ENCODE assay signal across 15 cellular contexts in genomic region chr7:135644729-135645128, GRCh38.
"Had no signal": no experiment of that assay in that cellular context is flagged by ENCODE, and none has a peak within 500 bp of the region (broad histone marks: within the 10 kb centered on the region; RNA-seq: fewer than 3 reads in every experiment).

No MANE protein-coding gene starts in this region.

- H3K4me3 ChIP-seq: coronary artery, lower lobe of right lung, pancreas, right lobe of liver, suprapubic skin had no signal

- H3K4me1 Mint-ChIP-seq: neural crest cell; stimulated activated naive CD8-positive, alpha-beta T cell treated with anti-CD3 and anti-CD28 coated beads, Interleukin-15, amount 100 ng/mL, for 72 hours had no signal

- H3K9me3 ChIP-seq: lower lobe of right lung, neutrophil, pancreas, right lobe of liver, suprapubic skin had no signal

- DNase-seq: effector memory CD4-positive, alpha-beta T cell; left ventricle myocardium superior; lower lobe of right lung; right lobe of liver; stimulated activated CD4-positive, alpha-beta T cell treated with anti-CD3 and anti-CD28 coated beads, Interleukin-15, amount 100 ng/mL, for 24 hours; stimulated activated CD4-positive, alpha-beta T cell treated with anti-CD3 and anti-CD28 coated beads, Interleukin-2, amount 100 ng/mL, for 48 hours; stimulated activated naive CD8-positive, alpha-beta T cell treated with anti-CD3 and anti-CD28 coated beads, Interleukin-15, amount 100 ng/mL, for 72 hours had no signal

- ATAC-seq: natural killer cell treated with Interleukin-12 subunit alpha and Interleukin-12 subunit beta and Interleukin-15 and Interleukin-18, amount 100 ng/mL, for 72 hours; stimulated activated naive CD8-positive, alpha-beta T cell treated with anti-CD3 and anti-CD28 coated beads, Interleukin-15, amount 100 ng/mL, for 72 hours had no signal

- FAIRE-seq: pancreas, small intestine had no signal

- H3K27me3 ChIP-seq: neutrophil, pancreas, right lobe of liver, suprapubic skin had no signal

- H3K27ac ChIP-seq: coronary artery, lower lobe of right lung, neutrophil, pancreas, right lobe of liver, suprapubic skin had no signal

- H3K27ac Mint-ChIP-seq: natural killer cell treated with Interleukin-12 subunit alpha and Interleukin-12 subunit beta and Interleukin-15 and Interleukin-18, amount 100 ng/mL, for 72 hours; progenitor cell of endocrine pancreas had no signal

- H3K4me3 Mint-ChIP-seq: natural killer cell treated with Interleukin-12 subunit alpha and Interleukin-12 subunit beta and Interleukin-15 and Interleukin-18, amount 100 ng/mL, for 72 hours; neural crest cell; stimulated activated naive CD8-positive, alpha-beta T cell treated with anti-CD3 and anti-CD28 coated beads, Interleukin-15, amount 100 ng/mL, for 72 hours had no signal

- H3K9me3 Mint-ChIP-seq: natural killer cell treated with Interleukin-12 subunit alpha and Interleukin-12 subunit beta and Interleukin-15 and Interleukin-18, amount 100 ng/mL, for 72 hours; neural crest cell; stimulated activated naive CD8-positive, alpha-beta T cell treated with anti-CD3 and anti-CD28 coated beads, Interleukin-15, amount 100 ng/mL, for 72 hours had no signal

- H3K4me1 ChIP-seq: lower lobe of right lung, pancreas, suprapubic skin had no signal

- H3K27me3 Mint-ChIP-seq: natural killer cell treated with Interleukin-12 subunit alpha and Interleukin-12 subunit beta and Interleukin-15 and Interleukin-18, amount 100 ng/mL, for 72 hours; progenitor cell of endocrine pancreas; stimulated activated naive CD8-positive, alpha-beta T cell treated with anti-CD3 and anti-CD28 coated beads, Interleukin-15, amount 100 ng/mL, for 72 hours had no signal
